32 cellular contexts compared by ENCODE assay signal in genomic region chrX:18575744-18576143, GRCh38.
"Had no signal": no experiment of that assay in that cellular context is flagged by ENCODE, and none has a peak within 500 bp of the region (broad histone marks: within the 10 kb centered on the region; RNA-seq: fewer than 3 reads in every experiment).

No MANE protein-coding gene starts in this region.

- H3K9me3 Mint-ChIP-seq: activated CD4-positive, alpha-beta T cell treated with anti-CD3 and anti-CD28 coated beads, Interleukin-2, amount 10 ng/mL, durations not matched to agents 24 days and 14 days; activated CD8-positive, alpha-beta T cell treated with anti-CD3 and anti-CD28 coated beads for 36 hours; activated naive CD4-positive, alpha-beta T cell treated with anti-CD3 and anti-CD28 coated beads, Interleukin-2, amount 50 U/mL, for 24 hours; activated naive CD8-positive, alpha-beta T cell treated with anti-CD3 and anti-CD28 coated beads, Interleukin-2, amount 10 ng/mL, durations not matched to agents 7 days and 5 days; activated T-cell treated with anti-CD3 and anti-CD28 coated beads, Interleukin-2, amount 50 U/mL, for 72 hours; activated T-helper 17 cell treated with anti-CD3 and anti-CD28 coated beads, Interleukin-2, amount 50 U/mL, for 72 hours; T-helper 1 cell treated with Interleukin-12 subunit alpha and Interleukin-12 subunit beta and Interleukin-4 antibody, amounts not matched to agents 30 μg/mL and 1 μg/mL, for 36 hours; T-helper 2 cell treated with Interferon-gamma antibody and Interleukin-4, amounts not matched to agents 5 μg/mL and 100 μg/mL, for 36 hours had no signal

- H3K9me3 ChIP-seq: ascending aorta, body of pancreas, Peyer's patch had no signal

- ATAC-seq: activated CD8-positive, alpha-beta T cell treated with anti-CD3 and anti-CD28 coated beads for 36 hours; activated T-cell treated with anti-CD3 and anti-CD28 coated beads, Interleukin-2, amount 50 U/mL, for 72 hours; activated T-helper 17 cell treated with anti-CD3 and anti-CD28 coated beads, Interleukin-2, amount 50 U/mL, for 72 hours; body of pancreas; K562; PC-3 had no signal

- DNase-seq: activated CD4-positive, alpha-beta T cell treated with anti-CD3 and anti-CD28 coated beads, Interleukin-2, amount 10 ng/mL, durations not matched to agents 24 days and 14 days; activated CD4-positive, alpha-beta T cell treated with anti-CD3 and anti-CD28 coated beads, Interleukin-2, amount 50 U/mL, for 4 hours; activated CD8-positive, alpha-beta T cell treated with anti-CD3 and anti-CD28 coated beads for 36 hours; activated effector memory CD4-positive, alpha-beta T cell treated with anti-CD3 and anti-CD28 coated beads, Interleukin-2, amount 50 U/mL, for 16 hours; activated naive CD4-positive, alpha-beta T cell; activated naive CD8-positive, alpha-beta T cell treated with anti-CD3 and anti-CD28 coated beads, Interleukin-2, amount 10 ng/mL, durations not matched to agents 7 days and 5 days; activated T-cell treated with anti-CD3 and anti-CD28 coated beads, Interleukin-2, amount 50 U/mL, for 1 hour; activated T-cell treated with anti-CD3 and anti-CD28 coated beads, Interleukin-2, amount 50 U/mL, for 72 hours; amygdala; body of pancreas; central memory CD4-positive, alpha-beta T cell; NCI-H1105; NCI-H1417 treated with DMSO at 0.1 percent for 48 hours; NCI-H187 treated with DMSO at 0.1 percent for 48 hours; NCI-H2081; NCI-H2171 treated with DMSO at 0.1 percent for 48 hours; NCI-H2227 treated with DMSO at 0.1 percent for 48 hours; NCI-H446; NCI-H510A treated with DMSO at 0.1 percent for 48 hours; NCI-H526 treated with DMSO at 0.1 percent for 48 hours; NK-92 treated with Interleukin-12 subunit alpha and Interleukin-12 subunit beta, amount 100 ng/mL, for 24 hours; PC-3; Peyer's patch; Right ventricle myocardium superior; RPMI8226 had no signal

- H3K36me3 ChIP-seq: ascending aorta, Peyer's patch had no signal

- H3K4me3 Mint-ChIP-seq: activated CD4-positive, alpha-beta T cell treated with anti-CD3 and anti-CD28 coated beads, Interleukin-2, amount 10 ng/mL, durations not matched to agents 24 days and 14 days; activated CD8-positive, alpha-beta T cell treated with anti-CD3 and anti-CD28 coated beads for 36 hours; activated naive CD4-positive, alpha-beta T cell treated with anti-CD3 and anti-CD28 coated beads, Interleukin-2, amount 50 U/mL, for 24 hours; activated naive CD8-positive, alpha-beta T cell treated with anti-CD3 and anti-CD28 coated beads, Interleukin-2, amount 10 ng/mL, durations not matched to agents 7 days and 5 days; activated T-cell treated with anti-CD3 and anti-CD28 coated beads, Interleukin-2, amount 50 U/mL, for 72 hours; activated T-helper 17 cell treated with anti-CD3 and anti-CD28 coated beads, Interleukin-2, amount 50 U/mL, for 72 hours; T-helper 1 cell treated with Interleukin-12 subunit alpha and Interleukin-12 subunit beta and Interleukin-4 antibody, amounts not matched to agents 30 μg/mL and 1 μg/mL, for 36 hours; T-helper 2 cell treated with Interferon-gamma antibody and Interleukin-4, amounts not matched to agents 5 μg/mL and 100 μg/mL, for 36 hours had no signal

- H3K27me3 ChIP-seq: ascending aorta, body of pancreas, Peyer's patch had no signal

- H3K27ac ChIP-seq: ascending aorta, body of pancreas, Peyer's patch had no signal

- H3K4me1 Mint-ChIP-seq: activated CD4-positive, alpha-beta T cell treated with anti-CD3 and anti-CD28 coated beads, Interleukin-2, amount 10 ng/mL, durations not matched to agents 24 days and 14 days; activated naive CD4-positive, alpha-beta T cell treated with anti-CD3 and anti-CD28 coated beads, Interleukin-2, amount 50 U/mL, for 24 hours; activated naive CD8-positive, alpha-beta T cell treated with anti-CD3 and anti-CD28 coated beads, Interleukin-2, amount 10 ng/mL, durations not matched to agents 7 days and 5 days; activated T-helper 17 cell treated with anti-CD3 and anti-CD28 coated beads, Interleukin-2, amount 50 U/mL, for 72 hours had no signal

- H3K36me3 Mint-ChIP-seq: activated naive CD8-positive, alpha-beta T cell treated with anti-CD3 and anti-CD28 coated beads, Interleukin-2, amount 10 ng/mL, durations not matched to agents 7 days and 5 days had no signal

- FAIRE-seq: K562, TTC549 had no signal

- H3K4me3 ChIP-seq: ascending aorta, body of pancreas, K562, Peyer's patch had no signal

- H3K4me1 ChIP-seq: ascending aorta, body of pancreas, Peyer's patch had no signal

- H3K27ac Mint-ChIP-seq: activated CD4-positive, alpha-beta T cell treated with anti-CD3 and anti-CD28 coated beads, Interleukin-2, amount 10 ng/mL, durations not matched to agents 24 days and 14 days; activated CD8-positive, alpha-beta T cell treated with anti-CD3 and anti-CD28 coated beads for 36 hours; activated naive CD4-positive, alpha-beta T cell treated with anti-CD3 and anti-CD28 coated beads, Interleukin-2, amount 50 U/mL, for 24 hours; activated naive CD8-positive, alpha-beta T cell treated with anti-CD3 and anti-CD28 coated beads, Interleukin-2, amount 10 ng/mL, durations not matched to agents 7 days and 5 days; activated T-cell treated with anti-CD3 and anti-CD28 coated beads, Interleukin-2, amount 50 U/mL, for 72 hours; activated T-helper 17 cell treated with anti-CD3 and anti-CD28 coated beads, Interleukin-2, amount 50 U/mL, for 72 hours; T-helper 1 cell treated with Interleukin-12 subunit alpha and Interleukin-12 subunit beta and Interleukin-4 antibody, amounts not matched to agents 30 μg/mL and 1 μg/mL, for 36 hours; T-helper 2 cell treated with Interferon-gamma antibody and Interleukin-4, amounts not matched to agents 5 μg/mL and 100 μg/mL, for 36 hours had no signal

- H3K27me3 Mint-ChIP-seq: activated CD4-positive, alpha-beta T cell treated with anti-CD3 and anti-CD28 coated beads, Interleukin-2, amount 10 ng/mL, durations not matched to agents 24 days and 14 days; activated CD8-positive, alpha-beta T cell treated with anti-CD3 and anti-CD28 coated beads for 36 hours; activated naive CD4-positive, alpha-beta T cell treated with anti-CD3 and anti-CD28 coated beads, Interleukin-2, amount 50 U/mL, for 24 hours; activated naive CD8-positive, alpha-beta T cell treated with anti-CD3 and anti-CD28 coated beads, Interleukin-2, amount 10 ng/mL, durations not matched to agents 7 days and 5 days; activated T-helper 17 cell treated with anti-CD3 and anti-CD28 coated beads, Interleukin-2, amount 50 U/mL, for 72 hours had no signal
